In the genomic region with DNA sequence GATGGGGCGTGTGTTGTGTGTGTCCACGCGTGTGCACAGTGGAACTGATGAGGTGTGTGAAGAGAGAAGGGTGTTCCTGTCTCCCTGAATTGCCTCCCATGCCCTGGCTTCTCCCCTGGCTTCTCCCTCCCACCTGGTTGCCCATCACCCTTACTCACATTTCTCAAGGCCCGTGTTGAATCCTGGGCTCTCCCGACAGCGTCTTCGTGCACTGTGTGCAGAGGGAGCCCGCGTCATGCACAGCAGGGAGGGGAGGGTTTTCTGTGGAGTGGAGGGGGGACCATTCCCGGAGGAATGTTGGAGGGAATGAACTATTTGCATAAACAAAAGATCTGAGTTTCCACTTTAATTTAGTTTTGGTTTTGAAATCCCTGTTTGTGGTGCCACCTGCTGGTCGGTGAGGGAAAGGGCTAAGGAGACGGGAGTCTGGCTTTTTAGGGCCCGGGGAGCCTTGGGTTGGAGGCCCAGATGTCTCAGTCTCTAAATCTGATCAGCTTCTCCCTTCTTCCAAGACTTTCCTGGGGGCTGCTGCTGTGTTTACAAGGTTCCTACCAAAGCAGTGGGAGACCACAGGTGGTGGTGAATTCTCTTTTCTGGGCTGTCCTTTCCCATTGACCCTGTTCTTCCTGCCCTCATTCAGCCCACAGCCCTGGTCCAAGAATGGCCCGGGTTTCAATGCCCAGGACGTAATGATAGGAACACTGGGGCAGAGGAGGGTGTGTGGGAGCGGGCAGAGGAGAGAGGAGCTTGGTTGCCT, we compare ENCODE assay signal across 1 cellular context.
TF ChIP-seq lines count a peak whose summit lies in the region.

A gene (minus strand): TSS at position 217 of the 757 bp plus-strand sequence. CDS start 57 bp downstream, at position 160.

TF ChIP-seq in WTC11, 78 proteins besides CTCF, POLR2A, EP300 and RAD21 (continued from another document):
- TF ChIP-seq, protein P1, sequence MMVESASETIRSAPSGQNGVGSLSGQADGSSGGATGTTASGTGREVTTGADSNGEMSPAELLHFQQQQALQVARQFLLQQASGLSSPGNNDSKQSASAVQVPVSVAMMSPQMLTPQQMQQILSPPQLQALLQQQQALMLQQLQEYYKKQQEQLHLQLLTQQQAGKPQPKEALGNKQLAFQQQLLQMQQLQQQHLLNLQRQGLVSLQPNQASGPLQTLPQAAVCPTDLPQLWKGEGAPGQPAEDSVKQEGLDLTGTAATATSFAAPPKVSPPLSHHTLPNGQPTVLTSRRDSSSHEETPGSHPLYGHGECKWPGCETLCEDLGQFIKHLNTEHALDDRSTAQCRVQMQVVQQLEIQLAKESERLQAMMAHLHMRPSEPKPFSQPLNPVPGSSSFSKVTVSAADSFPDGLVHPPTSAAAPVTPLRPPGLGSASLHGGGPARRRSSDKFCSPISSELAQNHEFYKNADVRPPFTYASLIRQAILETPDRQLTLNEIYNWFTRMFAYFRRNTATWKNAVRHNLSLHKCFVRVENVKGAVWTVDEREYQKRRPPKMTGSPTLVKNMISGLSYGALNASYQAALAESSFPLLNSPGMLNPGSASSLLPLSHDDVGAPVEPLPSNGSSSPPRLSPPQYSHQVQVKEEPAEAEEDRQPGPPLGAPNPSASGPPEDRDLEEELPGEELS (CRISPR knock-in tag; IDR thresholded peaks at IDR 0.05), result no peak
- TF ChIP-seq HMGA2 (CRISPR knock-in tag; IDR thresholded peaks at IDR 0.05), result no peak
TF ChIP-seq in WTC11: peak in this region for 0.
